Comparison of ENCODE assay signal across 8 cellular contexts in genomic region chr16:75621170-75621477, GRCh38. TPM values are rescaled to one million over a fixed set of nuclear protein-coding genes. Genes with fewer than 3 reads are reported as not detected.
DNase-seq lines count a peak whose midpoint lies in the region; ATAC-seq and TF ChIP-seq lines count a peak whose summit lies in the region.

No MANE protein-coding gene starts in this region.

- H2AFZ ChIP-seq in Loucy (ENCODE audit: low read length) (no peak overlapping the region), mesenchymal stem cell (ENCODE audit: low read depth, low read length) (no peak overlapping the region)

- peaks cover 24% of the 10 kb centered on the region; the same call in 1 of the 2 replicates for H3K79me2 ChIP-seq in Loucy (ENCODE audit: insufficient read depth, low read length)

- no peaks in the 10 kb centered on the region for H3K9me2 ChIP-seq in Loucy (replicated peaks; ENCODE audit: low read depth, low read length)

- H3K4me1 ChIP-seq in Loucy (ENCODE audit: insufficient read depth, low read length, poor library complexity, severe bottlenecking) (peaks cover 29% of the 10 kb centered on the region), ascending aorta (peaks cover 0 to 27% of the 10 kb centered on the region in 2 donors), mesenchymal stem cell (ENCODE audit: control insufficient read depth, insufficient read depth, low read depth, low read length) (peaks cover 10% of the 10 kb centered on the region)

- H3K9ac ChIP-seq in Loucy (ENCODE audit: low read depth, low read length, poor library complexity, severe bottlenecking), result peak overlapping the region; percentile 89
- peak overlapping the region; percentile 95 for H3K9ac ChIP-seq in mesenchymal stem cell (ENCODE audit: low read length)

- H2BK12ac ChIP-seq in mesenchymal stem cell (ENCODE audit: low read length in 2 of 2), result no peak overlapping the region

- H3K27ac ChIP-seq in ascending aorta, result no peak overlapping the region
- no peak overlapping the region for H3K27ac ChIP-seq in mesenchymal stem cell (ENCODE audit: low read length, poor library complexity, severe bottlenecking)

- no peak overlapping the region for H3K14ac ChIP-seq in mesenchymal stem cell (ENCODE audit: low read length in 2 of 2)

- no peak overlapping the region for H4K91ac ChIP-seq in mesenchymal stem cell (ENCODE audit: low read length)

- H3K27me3 ChIP-seq in Loucy (ENCODE audit: insufficient read depth, low read length, poor library complexity, severe bottlenecking) (no peaks in the 10 kb centered on the region), ascending aorta (no peaks in the 10 kb centered on the region), mesenchymal stem cell (ENCODE audit: control insufficient read depth in 1 of 2, insufficient read depth in 1 of 2, low read length in 2 of 2) (no peaks in the 10 kb centered on the region)

- H2BK120ac ChIP-seq in mesenchymal stem cell (ENCODE audit: low read depth, low read length), result no peak overlapping the region

- H4K8ac ChIP-seq in mesenchymal stem cell (ENCODE audit: low read length), result no peak overlapping the region

- no peak overlapping the region for H2AK5ac ChIP-seq in mesenchymal stem cell (ENCODE audit: low read length, severe bottlenecking)

- no peak overlapping the region for H3K23ac ChIP-seq in mesenchymal stem cell (ENCODE audit: low read length in 2 of 2)

- 0% methylated on average over 1 of the region's 2 CpGs for WGBS in mesenchymal stem cell

- H3K4me2 ChIP-seq in Loucy (ENCODE audit: low read depth, low read length, poor library complexity, severe bottlenecking), result peak overlapping the region; percentile 95
- H3K4me2 ChIP-seq in mesenchymal stem cell (ENCODE audit: low read length, poor library complexity, severe bottlenecking), result no peak overlapping the region

- H3K18ac ChIP-seq in mesenchymal stem cell (ENCODE audit: low read depth in 1 of 2, low read length in 2 of 2), result no peak overlapping the region

- H2BK5ac ChIP-seq in mesenchymal stem cell (ENCODE audit: low read depth, low read length, poor library complexity, severe bottlenecking), result no peak overlapping the region

- intact Hi-C loops in ascending aorta (cut with DNase I), result loop anchor here (10.0 kb wide), 1 partner anchor 636 kb away; the partner anchor contains the start of gene WDR59

- H3K36me3 ChIP-seq in Loucy (ENCODE audit: insufficient read depth, low read length) (peaks cover 13% of the 10 kb centered on the region; the same call in 1 of the 2 replicates), ascending aorta (peaks cover 24 to 42% of the 10 kb centered on the region in 2 donors), mesenchymal stem cell (ENCODE audit: control insufficient read depth in 1 of 2, insufficient read depth in 2 of 2, low read depth in 1 of 2, low read length in 2 of 2) (peaks cover 25 to 52% of the 10 kb centered on the region in 2 experiments)

- DNase-seq in SIG-M5 treated with dmso at 0.1 percent for 504 hours (lab: John Stamatoyannopoulos, UW; ENCODE audit: unreplicated experiment), result peak; percentile 50
- no peak for DNase-seq in SIG-M5 (lab: John Stamatoyannopoulos, UW)
- no peak for DNase-seq in ascending aorta (ENCODE audit: low spot score in 2 of 2)
- peak; percentile 63 for DNase-seq in mesenchymal stem cell
- DNase-seq in HuH-7 (ENCODE audit: low spot score), result no peak

- H3K4me3 ChIP-seq in Loucy (ENCODE audit: low read length, poor library complexity, severe bottlenecking) (peak overlapping the region; percentile 89), ascending aorta (no peak overlapping the region), mesenchymal stem cell (ENCODE audit: insufficient read depth in 1 of 2, low read depth in 1 of 2, low read length in 2 of 2) (peak overlapping the region in 1 of 2 experiments; percentile 93)

- no peaks in the 10 kb centered on the region for H3F3A ChIP-seq in Loucy (ENCODE audit: low read depth)

- TF ChIP-seq CTCF in Loucy (conservative IDR thresholded peaks at IDR 0.05; ENCODE audit: low read length) (peak; percentile 77), ascending aorta (IDR thresholded peaks at IDR 0.05) (peak; percentile 6 to 60 (median 33))

- no peak overlapping the region for H2BK15ac ChIP-seq in mesenchymal stem cell (ENCODE audit: low read depth, poor library complexity, severe bottlenecking)

- H3K9me3 ChIP-seq in Loucy (ENCODE audit: insufficient read depth, low read depth, low read length) (no peaks in the 10 kb centered on the region), ascending aorta (no peaks in the 10 kb centered on the region), mesenchymal stem cell (ENCODE audit: control insufficient read depth, low read length) (no peaks in the 10 kb centered on the region)

- no peak overlapping the region for H3K4ac ChIP-seq in mesenchymal stem cell (ENCODE audit: low read depth in 1 of 2, low read length in 2 of 2)

- H3K79me1 ChIP-seq in mesenchymal stem cell (replicated peaks; ENCODE audit: low read length, poor library complexity, severe bottlenecking), result peaks cover 17% of the 10 kb centered on the region

- no peaks in the 10 kb centered on the region for H4K20me1 ChIP-seq in Loucy (ENCODE audit: insufficient read depth, low read length, poor library complexity, severe bottlenecking)

- ATAC-seq in GM19467 (IDR thresholded peaks at IDR 0.05; ENCODE audit: unreplicated experiment) (no peak), GM18867 (IDR thresholded peaks at IDR 0.05; ENCODE audit: unreplicated experiment) (no peak)

RNA-seq across cellular contexts. Expression of gene ADAT1, which starts 2.0 kb away (rescaled TPM):
- total RNA-seq in ascending aorta, result 21.2 TPM
- 19.7 TPM for polyA plus RNA-seq in mesenchymal stem cell (2013, experiment 1 of 2)
- polyA plus RNA-seq in mesenchymal stem cell (2013, experiment 2 of 2), result 23.5 TPM

RNA-seq across cellular contexts. Expression of gene KARS1, which starts 26.3 kb away (rescaled TPM):
- total RNA-seq in ascending aorta, result 65.2 TPM
- 94.4 TPM for polyA plus RNA-seq in mesenchymal stem cell (2013, experiment 1 of 2)
- 94.0 TPM for polyA plus RNA-seq in mesenchymal stem cell (2013, experiment 2 of 2)

RNA-seq across cellular contexts. Expression of gene TERF2IP, which starts 26.4 kb away (rescaled TPM):
- total RNA-seq in ascending aorta, result 41.0 TPM
- 44.6 TPM for polyA plus RNA-seq in mesenchymal stem cell (2013, experiment 1 of 2)
- polyA plus RNA-seq in mesenchymal stem cell (2013, experiment 2 of 2), result 46.2 TPM

RNA-seq across cellular contexts. Expression of gene GABARAPL2, which starts 54.9 kb away (rescaled TPM):
- total RNA-seq in ascending aorta, result 56.1 TPM
- 86.7 TPM for polyA plus RNA-seq in mesenchymal stem cell (2013, experiment 1 of 2)
- polyA plus RNA-seq in mesenchymal stem cell (2013, experiment 2 of 2), result 91.2 TPM

RNA-seq across cellular contexts. Expression of gene CPHXL2, which starts 55.7 kb away (rescaled TPM):
- not detected for total RNA-seq in ascending aorta
- polyA plus RNA-seq in mesenchymal stem cell (2013, experiment 1 of 2), result not detected
- polyA plus RNA-seq in mesenchymal stem cell (2013, experiment 2 of 2), result not detected

Comparison
In these comparisons a context has a peak if more than half of its experiments do, and no peak if none do; other contexts are left out.
1. DNase-seq: peak in SIG-M5 treated with dmso at 0.1 percent for 504 hours (single experiment) and mesenchymal stem cell (single experiment); none in SIG-M5 (single experiment), ascending aorta (0 of 2) and HuH-7 (single experiment).